In genomic region chr3:168865022-168865551, GRCh38 we compare ENCODE assay signal across 8 cellular contexts.
DNase-seq lines count a peak whose midpoint lies in the region; ATAC-seq and TF ChIP-seq lines count a peak whose summit lies in the region.

No MANE protein-coding gene starts in this region.

- in situ Hi-C loops in brain microvascular endothelial cell (cut with HindIII; ENCODE audit: low pct_ligation_motif_present, low sequenced_read_pairs) = no loop called here

- H3K27me3 ChIP-seq in brain microvascular endothelial cell (replicated peaks) = no peaks in the 10 kb centered on the region

- H3K36me3 ChIP-seq in brain microvascular endothelial cell (replicated peaks) = no peaks in the 10 kb centered on the region
- H3K36me3 ChIP-seq in mucosa of descending colon (ENCODE audit: low read depth) = no peaks in the 10 kb centered on the region

- TF ChIP-seq CTCF in brain microvascular endothelial cell (IDR thresholded peaks at IDR 0.05; ENCODE audit: low read depth, low read length, missing control alignments) (peak; percentile 70), mucosa of descending colon (IDR thresholded peaks at IDR 0.05) (peak; percentile 36)

- H3K4me3 ChIP-seq in brain microvascular endothelial cell (ENCODE audit: low read depth, low read length) (no peak overlapping the region), mucosa of descending colon (no peak overlapping the region)

- no peak for ATAC-seq in mucosa of descending colon
- no peak for ATAC-seq in HG02642 (IDR thresholded peaks at IDR 0.05; ENCODE audit: poor library complexity, unreplicated experiment)
- no peak for ATAC-seq in HG03460 (IDR thresholded peaks at IDR 0.05; ENCODE audit: unreplicated experiment)
- no peak for ATAC-seq in GM21737 (IDR thresholded peaks at IDR 0.05; ENCODE audit: unreplicated experiment)

- H3K9me3 ChIP-seq in mucosa of descending colon = no peaks in the 10 kb centered on the region

- no peak overlapping the region for H3K27ac ChIP-seq in brain microvascular endothelial cell

- intact Hi-C loops in mucosa of descending colon (cut with DNase I, micrococcal nuclease) = no loop called here

- peaks cover 12% of the 10 kb centered on the region for H3K4me1 ChIP-seq in mucosa of descending colon (ENCODE audit: low read depth)

- DNase-seq in NCI-H345 (lab: John Stamatoyannopoulos, UW) = peak; percentile 0
- no peak for DNase-seq in NCI-H345 treated with DMSO at 0.1 percent for 48 hours (lab: John Stamatoyannopoulos, UW; ENCODE audit: unreplicated experiment)
- peak; percentile 21 to 45 for DNase-seq in Kasumi-1 (lab: John Stamatoyannopoulos, UW)
- DNase-seq in brain microvascular endothelial cell = peak; percentile 33
- peak in 1 of 3 donors; percentile 55 for DNase-seq in mucosa of descending colon
